ENCODE assay signal across 24 cellular contexts in the genomic region with DNA sequence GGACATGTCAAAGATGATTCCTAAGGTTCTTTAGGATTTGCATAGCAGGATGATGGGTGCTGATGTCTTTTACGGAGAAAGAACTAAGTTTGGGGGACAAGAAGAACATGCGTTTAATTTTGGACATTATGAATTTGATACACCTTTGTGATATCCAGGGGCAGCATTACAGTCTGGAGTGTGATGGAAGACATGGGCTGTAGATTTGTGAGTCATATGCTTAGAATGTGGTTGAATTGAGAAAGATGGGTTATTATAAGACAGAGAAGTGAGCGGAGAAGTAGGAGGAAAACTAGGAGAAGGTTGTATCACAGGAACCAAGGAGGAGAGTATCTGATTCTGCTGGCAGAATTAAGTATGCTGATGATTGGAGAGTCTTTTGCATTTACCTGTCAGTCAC.
"Had no signal": no experiment of that assay in that cellular context is flagged by ENCODE, and none has a peak within 500 bp of the region (broad histone marks: within the 10 kb centered on the region; RNA-seq: fewer than 3 reads in every experiment).

No MANE protein-coding gene starts in this region.

- H3K4me1 ChIP-seq: colonic mucosa, foreskin keratinocyte, right lobe of liver, thyroid gland had no signal

- H3K4me3 ChIP-seq: colonic mucosa, esophagus muscularis mucosa, gastroesophageal sphincter, heart right ventricle, lower lobe of right lung, right lobe of liver, suprapubic skin, thyroid gland, vagina had no signal

- H3K27ac ChIP-seq: colonic mucosa, esophagus muscularis mucosa, foreskin keratinocyte, gastroesophageal sphincter, heart right ventricle, lower lobe of right lung, right lobe of liver, suprapubic skin, thyroid gland, vagina had no signal

- ATAC-seq: foreskin keratinocyte; gastroesophageal sphincter; heart right ventricle; left cardiac atrium; left ventricle myocardium superior; lower lobe of right lung; naive thymus-derived CD8-positive, alpha-beta T cell; right lobe of liver; stimulated activated naive B cell treated with anti-CD40 and anti-IgM and Interleukin-4, amounts not matched to agents 10 μg/mL and 1 μg/mL and 100 μg/mL, for 72 hours; stimulated activated naive CD8-positive, alpha-beta T cell treated with anti-CD3 and anti-CD28 coated beads, Interleukin-15, amount 100 ng/mL, for 72 hours had no signal

- H3K9me3 ChIP-seq: colonic mucosa, esophagus muscularis mucosa, gastroesophageal sphincter, heart right ventricle, lower lobe of right lung, right lobe of liver, suprapubic skin, thyroid gland, vagina had no signal

- H3K36me3 ChIP-seq: colonic mucosa, esophagus muscularis mucosa, gastroesophageal sphincter, heart right ventricle, lower lobe of right lung, right lobe of liver, suprapubic skin, thyroid gland, vagina had no signal

- H3K27me3 ChIP-seq: colonic mucosa, esophagus muscularis mucosa, foreskin keratinocyte, gastroesophageal sphincter, right lobe of liver, suprapubic skin, thyroid gland, vagina had no signal

- DNase-seq: colonic mucosa; effector memory CD4-positive, alpha-beta T cell; foreskin keratinocyte; heart right ventricle; hippocampal formation; left cardiac atrium; left ventricle myocardium superior; lower lobe of right lung; naive thymus-derived CD8-positive, alpha-beta T cell; nephron progenitor cell; nucleus accumbens; posterior cingulate gyrus; right lobe of liver; small intestine; stimulated activated CD4-positive, alpha-beta T cell treated with anti-CD3 and anti-CD28 coated beads, Interleukin-15, amount 100 ng/mL, for 24 hours; stimulated activated CD4-positive, alpha-beta T cell treated with anti-CD3 and anti-CD28 coated beads, Interleukin-2, amount 100 ng/mL, for 48 hours; stimulated activated naive B cell treated with anti-CD40 and anti-IgM and Interleukin-4, amounts not matched to agents 10 μg/mL and 1 μg/mL and 100 μg/mL, for 72 hours; stimulated activated naive CD8-positive, alpha-beta T cell treated with anti-CD3 and anti-CD28 coated beads, Interleukin-15, amount 100 ng/mL, for 72 hours; thyroid gland; trophoblast cell had no signal
